In the genomic region with DNA sequence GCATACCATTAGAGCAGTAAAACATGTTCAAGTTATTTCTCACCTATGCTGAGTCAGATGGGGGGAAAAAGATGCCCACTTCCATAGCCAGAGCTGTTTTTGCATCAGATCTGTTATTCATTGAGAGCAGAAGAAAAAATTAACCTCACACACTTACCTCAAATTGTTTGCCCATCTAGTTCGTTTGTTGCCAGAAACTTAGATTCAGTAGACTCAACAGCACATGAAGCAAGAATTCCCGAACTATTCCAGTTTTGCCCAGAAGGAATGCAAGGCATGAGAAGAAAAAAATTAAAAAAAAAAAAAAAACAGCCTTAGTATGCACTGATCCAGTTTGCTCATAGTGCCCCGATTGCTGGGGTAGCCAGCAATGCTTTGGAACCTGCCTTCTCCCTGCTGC, we compare ENCODE assay signal across 19 cellular contexts. TPM values are rescaled to one million over a fixed set of nuclear protein-coding genes. Genes with fewer than 3 reads are reported as not detected.
DNase-seq lines count a peak whose midpoint lies in the region; ATAC-seq and TF ChIP-seq lines count a peak whose summit lies in the region.
"Had no signal": no experiment of that assay in that cellular context is flagged by ENCODE, and none has a peak within 500 bp of the region (broad histone marks: within the 10 kb centered on the region; RNA-seq: fewer than 3 reads in every experiment).

No MANE protein-coding gene starts in this region.

- peaks cover 0 to 21% of the 10 kb centered on the region in 2 donors for H3K4me1 ChIP-seq in right atrium auricular region
- H3K4me1 ChIP-seq: upper lobe of right lung had no signal

- peak overlapping the region in 1 of 2 donors; percentile 29 for H3K27ac ChIP-seq in coronary artery
- H3K27ac ChIP-seq in right atrium auricular region = no peak overlapping the region
- H3K27ac ChIP-seq: upper lobe of right lung had no signal

- no peak for TF ChIP-seq CTCF in coronary artery (IDR thresholded peaks at IDR 0.05)
- TF ChIP-seq CTCF in right atrium auricular region (IDR thresholded peaks at IDR 0.05) = no peak

- DNase-seq in Caki2 (ENCODE audit: low read depth) (peak; percentile 85), NCI-H226 (peak; percentile 84), coronary artery (ENCODE audit: low spot score) (peak; percentile 8), non-pigmented ciliary epithelial cell (ENCODE audit: low read depth) (peak; percentile 52), right atrium auricular region (ENCODE audit: low spot score) (no peak)
- no peak for DNase-seq in activated naive CD8-positive, alpha-beta T cell treated with anti-CD3 and anti-CD28 coated beads, Interleukin-2, amount 50 U/mL, for 24 hours
- DNase-seq: activated CD8-positive, alpha-beta T cell treated with anti-CD3 and anti-CD28 coated beads, Interleukin-2, amount 10 ng/mL, durations not matched to agents 7 days and 5 days; anterior cingulate cortex; CD8-positive, alpha-beta T cell; dermis blood vessel endothelial cell; mesendoderm; NCI-H187 treated with DMSO at 0.1 percent for 48 hours; NCI-H510A; OCI-M1; stimulated activated naive CD4-positive, alpha-beta T cell treated with Interleukin-2 at 50 U/mL for 16 hours; upper lobe of right lung had no signal

- no peaks in the 10 kb centered on the region for H3K36me3 ChIP-seq in right atrium auricular region
- H3K36me3 ChIP-seq: upper lobe of right lung had no signal

- ATAC-seq in GM18519 (IDR thresholded peaks at IDR 0.05; ENCODE audit: low FRiP score, unreplicated experiment) = no peak
- no peak for ATAC-seq in activated naive CD8-positive, alpha-beta T cell treated with anti-CD3 and anti-CD28 coated beads, Interleukin-2, amount 50 U/mL, for 24 hours
- ATAC-seq in HG02852 (IDR thresholded peaks at IDR 0.05; ENCODE audit: unreplicated experiment) = no peak
- ATAC-seq: activated CD8-positive, alpha-beta T cell treated with anti-CD3 and anti-CD28 coated beads, Interleukin-2, amount 10 ng/mL, durations not matched to agents 7 days and 5 days; CD8-positive, alpha-beta T cell; upper lobe of right lung had no signal

- no peaks in the 10 kb centered on the region for H3K27me3 ChIP-seq in right atrium auricular region
- H3K27me3 ChIP-seq: upper lobe of right lung had no signal

- peaks cover 8% of the 10 kb centered on the region for H3K27me3 Mint-ChIP-seq in activated naive CD8-positive, alpha-beta T cell treated with anti-CD3 and anti-CD28 coated beads, Interleukin-2, amount 50 U/mL, for 24 hours

- peaks cover 8% of the 10 kb centered on the region for H3K4me1 Mint-ChIP-seq in activated naive CD8-positive, alpha-beta T cell treated with anti-CD3 and anti-CD28 coated beads, Interleukin-2, amount 50 U/mL, for 24 hours

- H3K4me3 Mint-ChIP-seq in activated naive CD8-positive, alpha-beta T cell treated with anti-CD3 and anti-CD28 coated beads, Interleukin-2, amount 50 U/mL, for 24 hours = no peak overlapping the region
- H3K4me3 Mint-ChIP-seq: activated CD8-positive, alpha-beta T cell treated with anti-CD3 and anti-CD28 coated beads, Interleukin-2, amount 10 ng/mL, durations not matched to agents 7 days and 5 days; CD8-positive, alpha-beta T cell had no signal

- H3K36me3 Mint-ChIP-seq in activated naive CD8-positive, alpha-beta T cell treated with anti-CD3 and anti-CD28 coated beads, Interleukin-2, amount 50 U/mL, for 24 hours (ENCODE audit: low read depth) = no peaks in the 10 kb centered on the region
- H3K36me3 Mint-ChIP-seq: CD8-positive, alpha-beta T cell had no signal

- no peak overlapping the region for H3K27ac Mint-ChIP-seq in activated naive CD8-positive, alpha-beta T cell treated with anti-CD3 and anti-CD28 coated beads, Interleukin-2, amount 50 U/mL, for 24 hours
- H3K27ac Mint-ChIP-seq: activated CD8-positive, alpha-beta T cell treated with anti-CD3 and anti-CD28 coated beads, Interleukin-2, amount 10 ng/mL, durations not matched to agents 7 days and 5 days; CD8-positive, alpha-beta T cell had no signal

- H3K4me3 ChIP-seq in coronary artery (no peak overlapping the region), right atrium auricular region (no peak overlapping the region)
- H3K4me3 ChIP-seq: upper lobe of right lung had no signal

- no peaks in the 10 kb centered on the region for H3K9me3 ChIP-seq in right atrium auricular region
- H3K9me3 ChIP-seq: upper lobe of right lung had no signal

- in situ Hi-C loops in Caki2 (cut with HindIII; ENCODE audit: low pct_unique_long_range_greater_than_20kb, low sequenced_read_pairs) = no loop called here

- no peaks in the 10 kb centered on the region for H3K9me3 Mint-ChIP-seq in activated naive CD8-positive, alpha-beta T cell treated with anti-CD3 and anti-CD28 coated beads, Interleukin-2, amount 50 U/mL, for 24 hours
- H3K9me3 Mint-ChIP-seq: CD8-positive, alpha-beta T cell had no signal

RNA-seq across cellular contexts. Expression of a gene that starts 12.4 kb away (rescaled TPM):
- total RNA-seq in Caki2 (2014; rRNA removed; shearing (Covaris generic); ENCODE audit: low replicate concordance) = not detected in 2 replicates
- total RNA-seq in right atrium auricular region = 10 to 100 TPM; 14.7 to 26.6 TPM
- total RNA-seq: G401 had no signal

RNA-seq across cellular contexts. Expression of a gene that starts 19.9 kb away (rescaled TPM):
- 2.1 and 9.4 TPM in 2 replicates for total RNA-seq in Caki2 (2014; rRNA removed; shearing (Covaris generic); ENCODE audit: low replicate concordance)
- total RNA-seq in right atrium auricular region = 1 to 10 TPM; 7.0 to 9.4 TPM

Comparison
In these comparisons a context has a peak if more than half of its experiments do, and no peak if none do; other contexts are left out.
1. DNase-seq: peak in Caki2 (single experiment), NCI-H226 (single experiment), coronary artery (single experiment) and non-pigmented ciliary epithelial cell (single experiment); none in right atrium auricular region (single experiment) and activated naive CD8-positive, alpha-beta T cell treated with anti-CD3 and anti-CD28 coated beads, Interleukin-2, amount 50 U/mL, for 24 hours (single experiment).
2. RNA of a gene that starts 12.4 kb away (total RNA-seq): 14.7 to 26.6 TPM in right atrium auricular region; not detected in Caki2; every median in the first group is over 10 times any median in the second.